In the genomic region with DNA sequence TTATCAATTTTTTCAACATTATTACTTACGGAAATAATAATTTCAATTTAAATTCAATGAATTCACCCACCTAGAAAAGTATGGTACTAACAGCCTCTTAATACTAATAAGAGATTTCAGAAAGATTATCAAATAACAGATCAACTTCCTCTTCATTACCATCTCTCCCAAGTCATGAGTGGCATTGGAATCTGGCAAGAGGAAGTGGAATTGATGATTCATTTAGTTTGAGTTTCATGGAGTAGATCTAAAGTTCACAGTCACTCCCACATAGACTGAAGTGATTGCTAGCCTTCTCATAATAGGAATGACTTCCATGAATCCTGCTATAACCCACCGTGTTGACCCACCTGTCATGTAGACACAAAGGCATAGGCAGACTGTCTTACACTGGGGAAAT, we compare ENCODE assay signal across 12 cellular contexts.
A peak's percentile ranks its signal among the peaks of the same experiment; 100 is the strongest.
DNase-seq lines count a peak whose midpoint lies in the region; ATAC-seq and TF ChIP-seq lines count a peak whose summit lies in the region.
"Had no signal": no experiment of that assay in that cellular context is flagged by ENCODE, and none has a peak within 500 bp of the region (broad histone marks: within the 10 kb centered on the region; RNA-seq: fewer than 3 reads in every experiment).

No MANE protein-coding gene starts in this region.

- H3K79me1 ChIP-seq in mesenchymal stem cell (replicated peaks; ENCODE audit: low read length, poor library complexity, severe bottlenecking): no peaks in the 10 kb centered on the region

- H3K27ac ChIP-seq in mesenchymal stem cell (ENCODE audit: low read length, poor library complexity, severe bottlenecking): peak overlapping the region; percentile 28

- no peaks in the 10 kb centered on the region for H3K27me3 Mint-ChIP-seq in stimulated activated naive CD8-positive, alpha-beta T cell treated with anti-CD3 and anti-CD28 coated beads, Interleukin-15, amount 100 ng/mL, for 72 hours

- H3K18ac ChIP-seq in mesenchymal stem cell (ENCODE audit: low read depth in 1 of 2, low read length in 2 of 2): peak overlapping the region in 1 of 2 experiments; percentile 9

- H2AFZ ChIP-seq in mesenchymal stem cell (ENCODE audit: low read depth, low read length): no peak overlapping the region

- no peak for TF ChIP-seq CTCF in NB4 (IDR thresholded peaks at IDR 0.05; ENCODE audit: low read depth, low read length)
- TF ChIP-seq CTCF in cardiac fibroblast (IDR thresholded peaks at IDR 0.05; ENCODE audit: low read depth, low read length): no peak
- TF ChIP-seq CTCF in lower leg skin (IDR thresholded peaks at IDR 0.05): no peak

- peaks cover 18% of the 10 kb centered on the region for H3K4me1 Mint-ChIP-seq in stimulated activated naive CD8-positive, alpha-beta T cell treated with anti-CD3 and anti-CD28 coated beads, Interleukin-15, amount 100 ng/mL, for 72 hours
- H3K4me1 Mint-ChIP-seq: CD4-positive, alpha-beta memory T cell; naive B cell had no signal

- peak overlapping the region in 1 of 2 experiments; percentile 84 for H2BK12ac ChIP-seq in mesenchymal stem cell (ENCODE audit: low read length in 2 of 2)

- WGBS in mesenchymal stem cell: 93% methylated on average over 2 of the region's 2 CpGs
- 73 to 77% methylated on average over 2 of the region's 2 CpGs for WGBS in lower leg skin, 2 donors

- H3K27me3 ChIP-seq in mesenchymal stem cell (ENCODE audit: control insufficient read depth in 1 of 2, insufficient read depth in 1 of 2, low read length in 2 of 2): no peaks in the 10 kb centered on the region

- DNase-seq in Caki2 (ENCODE audit: low read depth): peak; percentile 40
- DNase-seq in NB4 (ENCODE audit: low read depth): peak; percentile 16
- DNase-seq in cardiac fibroblast (ENCODE audit: low read depth in 2 of 2): peak; percentile 47 to 77
- peak; percentile 56 for DNase-seq in mesenchymal stem cell
- no peak for DNase-seq in lower leg skin (ENCODE audit: low spot score in 2 of 2)
- no peak for DNase-seq in mucosa of gallbladder (ENCODE audit: low spot score)
- no peak for DNase-seq in stimulated activated naive CD8-positive, alpha-beta T cell treated with anti-CD3 and anti-CD28 coated beads, Interleukin-15, amount 100 ng/mL, for 72 hours
- DNase-seq: CD4-positive, alpha-beta memory T cell; naive B cell; NCI-H1436; T1000 had no signal

- H3K27ac Mint-ChIP-seq in stimulated activated naive CD8-positive, alpha-beta T cell treated with anti-CD3 and anti-CD28 coated beads, Interleukin-15, amount 100 ng/mL, for 72 hours: peak overlapping the region in 1 of 2 donors; percentile 42
- H3K27ac Mint-ChIP-seq: CD4-positive, alpha-beta memory T cell; naive B cell had no signal

- in situ Hi-C loops in Caki2 (cut with HindIII; ENCODE audit: low pct_unique_long_range_greater_than_20kb, low sequenced_read_pairs): no loop called here

- H3K9me3 Mint-ChIP-seq in stimulated activated naive CD8-positive, alpha-beta T cell treated with anti-CD3 and anti-CD28 coated beads, Interleukin-15, amount 100 ng/mL, for 72 hours: no peaks in the 10 kb centered on the region
- H3K9me3 Mint-ChIP-seq: CD4-positive, alpha-beta memory T cell had no signal

- H3K23ac ChIP-seq in mesenchymal stem cell (ENCODE audit: low read length in 2 of 2): no peak overlapping the region

- no peaks in the 10 kb centered on the region for H3K36me3 ChIP-seq in mesenchymal stem cell (ENCODE audit: control insufficient read depth in 1 of 2, insufficient read depth in 2 of 2, low read depth in 1 of 2, low read length in 2 of 2)

- no peak for ATAC-seq in stimulated activated naive CD8-positive, alpha-beta T cell treated with anti-CD3 and anti-CD28 coated beads, Interleukin-15, amount 100 ng/mL, for 72 hours
- ATAC-seq in HG02678 (IDR thresholded peaks at IDR 0.05; ENCODE audit: unreplicated experiment): no peak

- peak overlapping the region; percentile 69 for H4K8ac ChIP-seq in mesenchymal stem cell (ENCODE audit: low read length)

- no peak overlapping the region for H2AK5ac ChIP-seq in mesenchymal stem cell (ENCODE audit: low read length, severe bottlenecking)

- no peak overlapping the region for H4K91ac ChIP-seq in mesenchymal stem cell (ENCODE audit: low read length)

- intact Hi-C loops in lower leg skin (cut with DNase I; ENCODE audit: low total_unique reads): no loop called here

- TF ChIP-seq POLR2A in NB4 (IDR thresholded peaks at IDR 0.05; ENCODE audit: extremely low read depth, insufficient read length) (no peak), lower leg skin (IDR thresholded peaks at IDR 0.05) (no peak)

- no peak overlapping the region for H2BK15ac ChIP-seq in mesenchymal stem cell (ENCODE audit: low read depth, poor library complexity, severe bottlenecking)

- no peak overlapping the region for H2BK5ac ChIP-seq in mesenchymal stem cell (ENCODE audit: low read depth, low read length, poor library complexity, severe bottlenecking)

- no peaks in the 10 kb centered on the region for H3K4me1 ChIP-seq in mesenchymal stem cell (ENCODE audit: control insufficient read depth, insufficient read depth, low read depth, low read length)

- no peak overlapping the region for H3K4ac ChIP-seq in mesenchymal stem cell (ENCODE audit: low read depth in 1 of 2, low read length in 2 of 2)

- H3K4me3 ChIP-seq in NB4 (ENCODE audit: low read depth, low read length) (no peak overlapping the region), cardiac fibroblast (replicated peaks in 1 of 2; ENCODE audit: low read depth in 2 of 2, low read length in 2 of 2) (no peak overlapping the region), mesenchymal stem cell (ENCODE audit: insufficient read depth in 1 of 2, low read depth in 1 of 2, low read length in 2 of 2) (no peak overlapping the region), lower leg skin (ENCODE audit: low read depth, poor library complexity, severe bottlenecking) (no peak overlapping the region)

- H3K4me3 Mint-ChIP-seq in stimulated activated naive CD8-positive, alpha-beta T cell treated with anti-CD3 and anti-CD28 coated beads, Interleukin-15, amount 100 ng/mL, for 72 hours: no peak overlapping the region
- H3K4me3 Mint-ChIP-seq: CD4-positive, alpha-beta memory T cell; naive B cell had no signal

- no peaks in the 10 kb centered on the region for H3K9me3 ChIP-seq in mesenchymal stem cell (ENCODE audit: control insufficient read depth, low read length)

- no peak overlapping the region for H3K14ac ChIP-seq in mesenchymal stem cell (ENCODE audit: low read length in 2 of 2)

- no peak overlapping the region for H3K9ac ChIP-seq in mesenchymal stem cell (ENCODE audit: low read length)

- H3K4me2 ChIP-seq in mesenchymal stem cell (ENCODE audit: low read length, poor library complexity, severe bottlenecking): no peak overlapping the region

- no peak overlapping the region for H2BK120ac ChIP-seq in mesenchymal stem cell (ENCODE audit: low read depth, low read length)

Comparison
In these comparisons a context has a peak if more than half of its experiments do, and no peak if none do; other contexts are left out.
1. DNase-seq: peak in Caki2 (single experiment), NB4 (single experiment), cardiac fibroblast (2 of 2) and mesenchymal stem cell (single experiment); none in lower leg skin (0 of 2), mucosa of gallbladder (single experiment) and stimulated activated naive CD8-positive, alpha-beta T cell treated with anti-CD3 and anti-CD28 coated beads, Interleukin-15, amount 100 ng/mL, for 72 hours (0 of 2).